ENCODE assay signal across 8 cellular contexts in genomic region chr11:94179696-94180095, GRCh38.
"Had no signal": no experiment of that assay in that cellular context is flagged by ENCODE, and none has a peak within 500 bp of the region (broad histone marks: within the 10 kb centered on the region; RNA-seq: fewer than 3 reads in every experiment).

No MANE protein-coding gene starts in this region.

- H3K27ac Mint-ChIP-seq: GM23338, IgD-negative memory B cell had no signal

- H3K27me3 Mint-ChIP-seq: IgD-negative memory B cell had no signal

- H3K4me3 ChIP-seq: GM23338, HAP-1 had no signal

- H3K4me2 ChIP-seq: GM23338 had no signal

- H2AFZ ChIP-seq: GM23338 had no signal

- H3K4me3 Mint-ChIP-seq: GM23338, IgD-negative memory B cell had no signal

- FAIRE-seq: H1, HTR-8/SVneo had no signal

- ATAC-seq: GM23338, HCT116 had no signal

- H3K9me3 Mint-ChIP-seq: GM23338 had no signal

- H3K9me3 ChIP-seq: HAP-1 had no signal

- DNase-seq: H7, KBM-7 had no signal
